28 cellular contexts compared by ENCODE assay signal in the genomic region with DNA sequence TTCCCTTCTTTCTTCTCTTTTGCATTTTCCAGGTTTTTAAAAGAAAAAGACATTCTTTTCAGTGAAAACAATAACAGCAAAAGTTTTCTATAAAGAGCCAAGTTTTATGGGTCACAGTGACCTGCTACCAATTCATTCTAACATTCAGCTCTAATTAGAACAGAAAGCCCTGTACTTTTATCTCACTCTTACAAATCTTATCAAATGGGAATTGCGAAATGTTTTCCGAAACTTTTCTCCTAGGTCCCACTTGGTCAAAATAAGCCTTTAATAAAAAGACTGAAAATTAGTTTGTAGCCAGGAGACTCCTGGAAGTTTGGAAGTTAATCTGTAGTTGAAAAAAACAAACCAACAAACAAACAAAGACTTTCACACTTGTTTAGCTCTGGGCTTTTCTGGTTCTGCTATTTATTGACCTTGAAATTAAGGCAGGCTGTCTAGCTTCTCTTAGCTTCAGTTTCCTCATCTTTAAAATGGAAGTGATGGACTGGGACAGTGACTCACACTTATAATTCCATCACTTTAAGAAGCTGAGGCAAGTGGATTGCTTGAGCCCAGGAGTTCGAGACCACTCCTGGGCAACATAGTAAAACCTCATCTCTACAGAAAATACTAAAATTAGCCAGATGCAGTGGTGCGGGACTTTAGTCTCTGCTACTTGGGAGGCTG.
"Had no signal": no experiment of that assay in that cellular context is flagged by ENCODE, and none has a peak within 500 bp of the region (broad histone marks: within the 10 kb centered on the region; RNA-seq: fewer than 3 reads in every experiment).

No MANE protein-coding gene starts in this region.

- H3K4me3 ChIP-seq: neural progenitor cell, ovary, psoas muscle, skin epidermis, smooth muscle cell, spleen, suprapubic skin, testis, tibial artery, transverse colon, upper lobe of right lung, uterus had no signal

- DNase-seq: naive thymus-derived CD4-positive, alpha-beta T cell; natural killer cell; occipital lobe; ovary; posterior cingulate gyrus; psoas muscle; spleen; stimulated activated CD4-positive, alpha-beta T cell treated with anti-CD3 and anti-CD28 coated beads, Interleukin-12 subunit alpha, Interleukin-12 subunit beta, amount 100 ng/mL, for 4 hours; stimulated activated CD4-positive, alpha-beta T cell treated with anti-CD3 and anti-CD28 coated beads, Interleukin-1b, Interleukin-23, amount 100 ng/mL, for 48 hours; stimulated activated CD4-positive, alpha-beta T cell treated with anti-CD3 and anti-CD28 coated beads, Interleukin-4, amount 100 ng/mL, for 1 hour; stimulated activated CD4-positive, alpha-beta T cell treated with anti-CD3 and anti-CD28 coated beads, Interleukin-4, amount 100 ng/mL, for 4 hours; stimulated activated CD8-positive, alpha-beta memory T cell treated with anti-CD3 and anti-CD28 coated beads, Interleukin-4, amount 100 ng/mL, for 48 hours; stimulated activated naive CD4-positive, alpha-beta T cell; stimulated activated naive CD8-positive, alpha-beta T cell treated with anti-CD3 and anti-CD28 coated beads, Interleukin-15, amount 100 ng/mL, for 72 hours; stimulated activated naive CD8-positive, alpha-beta T cell treated with anti-CD3 and anti-CD28 coated beads, Interleukin-15, Interleukin-2, amounts not matched to agents 100 U/mL and 50 U/mL, for 24 hours; substantia nigra; testis; tibial artery; transverse colon; upper lobe of right lung; uterus had no signal

- H3K27ac ChIP-seq: neural progenitor cell, ovary, parathyroid adenoma, psoas muscle, skin epidermis, spleen, suprapubic skin, testis, tibial artery, transverse colon, upper lobe of right lung, uterus had no signal

- H3K27me3 ChIP-seq: neural progenitor cell, ovary, spleen, suprapubic skin, testis, tibial artery, transverse colon, uterus had no signal

- H3K36me3 ChIP-seq: neural progenitor cell, ovary, spleen, suprapubic skin, tibial artery, transverse colon, upper lobe of right lung, uterus had no signal

- H3K9me3 ChIP-seq: ovary, psoas muscle, suprapubic skin, testis, tibial artery, transverse colon, upper lobe of right lung, uterus had no signal

- H3K4me1 ChIP-seq: neural progenitor cell, parathyroid adenoma, psoas muscle, spleen, suprapubic skin, tibial artery, transverse colon, upper lobe of right lung, uterus had no signal

- ATAC-seq: naive thymus-derived CD4-positive, alpha-beta T cell; natural killer cell; psoas muscle; sciatic nerve; stimulated activated memory B cell treated with anti-CD40 and anti-IgM and Interleukin-4, amounts not matched to agents 10 μg/mL and 1 μg/mL and 100 μg/mL, for 72 hours; stimulated activated naive CD8-positive, alpha-beta T cell treated with anti-CD3 and anti-CD28 coated beads, Interleukin-15, amount 100 ng/mL, for 72 hours; stimulated activated naive CD8-positive, alpha-beta T cell treated with anti-CD3 and anti-CD28 coated beads, Interleukin-15, Interleukin-2, amounts not matched to agents 100 U/mL and 50 U/mL, for 24 hours; upper lobe of right lung had no signal
